Comparison of ENCODE assay signal across 8 cellular contexts in genomic region chr3:69080233-69080644, GRCh38. TPM values are rescaled to one million over a fixed set of nuclear protein-coding genes. Genes with fewer than 3 reads are reported as not detected.
DNase-seq lines count a peak whose midpoint lies in the region; ATAC-seq and TF ChIP-seq lines count a peak whose summit lies in the region.

Gene UBA3, minus strand, starts transcription at chr3:69080365. Its CDS starts 12 bp downstream, at chr3:69080353.

- no peaks in the 10 kb centered on the region for H3K27me3 Mint-ChIP-seq in nephron (ENCODE audit: low read depth)

- no peak for TF ChIP-seq CTCF in RWPE2 (IDR thresholded peaks at IDR 0.05; ENCODE audit: poor library complexity, severe bottlenecking)
- no peak for TF ChIP-seq CTCF in fibroblast of the aortic adventitia (IDR thresholded peaks at IDR 0.05; ENCODE audit: insufficient read depth, low read length)
- TF ChIP-seq CTCF in nephron (IDR thresholded peaks at IDR 0.05; ENCODE audit: unreplicated experiment in 3 of 3) = no peak

- DNase-seq in DMS79 (lab: John Stamatoyannopoulos, UW) (peak; percentile 30), Kasumi-1 (lab: John Stamatoyannopoulos, UW) (peak; percentile 89 to 90), RWPE2 (ENCODE audit: low spot score) (peak; percentile 91), fibroblast of the aortic adventitia (ENCODE audit: low read depth) (peak; percentile 74)
- peak; percentile 92 for DNase-seq in activated T-helper 9 cell treated with anti-CD3 and anti-CD28 coated beads, Interleukin-2, amount 50 U/mL, for 16 hours (ENCODE audit: low read depth)
- DNase-seq in stimulated activated naive CD8-positive, alpha-beta T cell treated with anti-CD3 and anti-CD28 coated beads, Interleukin-15, Interleukin-2, amounts not matched to agents 100 U/mL and 50 U/mL, for 24 hours = peak; percentile 94

- peaks cover 7% of the 10 kb centered on the region for H3K36me3 Mint-ChIP-seq in nephron (ENCODE audit: low read depth)

- ATAC-seq in GM21786 (IDR thresholded peaks at IDR 0.05; ENCODE audit: unreplicated experiment) (peak; percentile 36), RWPE2 (ENCODE audit: low read depth) (peak; percentile 77)
- ATAC-seq in stimulated activated naive CD8-positive, alpha-beta T cell treated with anti-CD3 and anti-CD28 coated beads, Interleukin-15, Interleukin-2, amounts not matched to agents 100 U/mL and 50 U/mL, for 24 hours = peak; percentile 60

- H3K27me3 ChIP-seq in RWPE2 (ENCODE audit: insufficient read depth, poor library complexity, severe bottlenecking) = no peaks in the 10 kb centered on the region

- peak within 1 kb of the TSS; percentile 85 to 93 (median 88) for H3K4me3 Mint-ChIP-seq in nephron

- peak within 1 kb of the TSS; percentile 37 for H3K27ac ChIP-seq in RWPE2 (ENCODE audit: poor library complexity, severe bottlenecking)

- peak within 1 kb of the TSS; percentile 73 to 86 (median 83) for H3K27ac Mint-ChIP-seq in nephron

- no peaks in the 10 kb centered on the region for H3K9me3 ChIP-seq in RWPE2 (ENCODE audit: severe bottlenecking)

- H3K4me1 ChIP-seq in RWPE2 (ENCODE audit: insufficient read depth, poor library complexity, severe bottlenecking) = peaks cover 45% of the 10 kb centered on the region

- H3K36me3 ChIP-seq in RWPE2 (ENCODE audit: low read depth) = peaks cover 28% of the 10 kb centered on the region

- no peaks in the 10 kb centered on the region for H3K9me3 Mint-ChIP-seq in nephron

- H3K4me3 ChIP-seq in RWPE2 (ENCODE audit: severe bottlenecking) = peak within 1 kb of the TSS; percentile 81
- peak within 1 kb of the TSS; percentile 80 for H3K4me3 ChIP-seq in fibroblast of the aortic adventitia (ENCODE audit: low read depth, low read length)

- H3K4me1 Mint-ChIP-seq in nephron = peaks cover 65% of the 10 kb centered on the region

RNA-seq across cellular contexts. Expression of gene UBA3, which starts in this region (rescaled TPM):
- 46.4 and 76.9 TPM in 2 replicates for total RNA-seq in fibroblast of the aortic adventitia (ENCODE audit: low replicate concordance)

Comparison
In these comparisons a context has a peak if more than half of its experiments do, and no peak if none do; other contexts are left out.
1. Peak in every context shown above with its lines: DNase-seq, ATAC-seq, H3K4me3 ChIP-seq and H3K27ac ChIP-seq.
2. DNase-seq: peak in every context shown above with its lines; median percentile 94 in stimulated activated naive CD8-positive, alpha-beta T cell treated with anti-CD3 and anti-CD28 coated beads, Interleukin-15, Interleukin-2, amounts not matched to agents 100 U/mL and 50 U/mL, for 24 hours; 92 in activated T-helper 9 cell treated with anti-CD3 and anti-CD28 coated beads, Interleukin-2, amount 50 U/mL, for 16 hours; 91 in RWPE2; 90 in Kasumi-1; 74 in fibroblast of the aortic adventitia; 30 in DMS79.